1 cellular context compared by ENCODE assay signal in the genomic region with DNA sequence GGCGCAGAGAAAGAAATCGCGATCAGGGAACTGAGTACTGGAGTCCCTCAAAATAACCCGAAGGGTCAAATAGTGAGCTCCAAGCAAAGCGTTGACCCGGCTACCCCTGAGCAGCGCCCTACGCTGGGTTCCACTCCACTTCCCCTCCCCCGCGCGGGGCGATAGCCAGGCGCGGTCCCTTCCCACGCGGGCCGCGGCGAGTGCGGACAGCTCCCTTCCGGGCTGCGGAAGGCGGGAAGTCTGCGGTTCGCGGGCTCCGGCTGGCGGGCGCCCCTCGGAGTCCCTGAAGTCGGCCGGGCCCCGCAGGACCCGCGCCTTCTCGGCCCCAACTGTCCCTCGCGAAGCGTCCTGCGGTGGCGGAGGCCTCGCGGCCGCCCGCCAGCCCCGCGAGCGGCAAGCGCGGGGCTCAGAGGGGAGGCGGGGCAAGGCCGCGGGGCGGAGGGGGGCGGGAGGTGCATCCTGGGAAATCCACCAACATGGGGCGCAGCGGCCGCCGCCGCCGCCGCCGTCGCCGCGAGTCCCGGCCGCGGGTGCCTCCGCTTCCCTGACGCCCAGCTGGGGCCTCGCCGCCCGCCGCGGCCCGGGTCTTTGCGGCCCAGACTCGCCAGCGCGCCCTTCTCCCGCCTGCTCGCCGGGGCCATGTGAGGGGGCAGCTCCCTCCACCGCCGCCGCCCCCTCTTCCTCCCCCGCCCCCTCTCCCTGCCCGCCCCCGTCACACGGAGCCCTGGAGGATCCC.
TF ChIP-seq lines count a peak whose summit lies in the region.

A gene (plus strand): TSS at position 457 of the 736 bp plus-strand sequence. CDS start 315 bp downstream, outside the sequence.

TF ChIP-seq in HCT116, 20 proteins besides CTCF, POLR2A, EP300 and RAD21 (continued from another document):
- TF ChIP-seq, protein P1, sequence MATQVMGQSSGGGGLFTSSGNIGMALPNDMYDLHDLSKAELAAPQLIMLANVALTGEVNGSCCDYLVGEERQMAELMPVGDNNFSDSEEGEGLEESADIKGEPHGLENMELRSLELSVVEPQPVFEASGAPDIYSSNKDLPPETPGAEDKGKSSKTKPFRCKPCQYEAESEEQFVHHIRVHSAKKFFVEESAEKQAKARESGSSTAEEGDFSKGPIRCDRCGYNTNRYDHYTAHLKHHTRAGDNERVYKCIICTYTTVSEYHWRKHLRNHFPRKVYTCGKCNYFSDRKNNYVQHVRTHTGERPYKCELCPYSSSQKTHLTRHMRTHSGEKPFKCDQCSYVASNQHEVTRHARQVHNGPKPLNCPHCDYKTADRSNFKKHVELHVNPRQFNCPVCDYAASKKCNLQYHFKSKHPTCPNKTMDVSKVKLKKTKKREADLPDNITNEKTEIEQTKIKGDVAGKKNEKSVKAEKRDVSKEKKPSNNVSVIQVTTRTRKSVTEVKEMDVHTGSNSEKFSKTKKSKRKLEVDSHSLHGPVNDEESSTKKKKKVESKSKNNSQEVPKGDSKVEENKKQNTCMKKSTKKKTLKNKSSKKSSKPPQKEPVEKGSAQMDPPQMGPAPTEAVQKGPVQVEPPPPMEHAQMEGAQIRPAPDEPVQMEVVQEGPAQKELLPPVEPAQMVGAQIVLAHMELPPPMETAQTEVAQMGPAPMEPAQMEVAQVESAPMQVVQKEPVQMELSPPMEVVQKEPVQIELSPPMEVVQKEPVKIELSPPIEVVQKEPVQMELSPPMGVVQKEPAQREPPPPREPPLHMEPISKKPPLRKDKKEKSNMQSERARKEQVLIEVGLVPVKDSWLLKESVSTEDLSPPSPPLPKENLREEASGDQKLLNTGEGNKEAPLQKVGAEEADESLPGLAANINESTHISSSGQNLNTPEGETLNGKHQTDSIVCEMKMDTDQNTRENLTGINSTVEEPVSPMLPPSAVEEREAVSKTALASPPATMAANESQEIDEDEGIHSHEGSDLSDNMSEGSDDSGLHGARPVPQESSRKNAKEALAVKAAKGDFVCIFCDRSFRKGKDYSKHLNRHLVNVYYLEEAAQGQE (IDR thresholded peaks at IDR 0.05; ENCODE audit: low read depth) = no peak
- TF ChIP-seq TCF7L2 (IDR thresholded peaks at IDR 0.05; ENCODE audit: borderline replicate concordance, extremely low read depth, insufficient read depth, insufficient read length) (no peak), ZNF274 (IDR thresholded peaks at IDR 0.05; ENCODE audit: low read depth, low read length) (no peak), FOSL1 (IDR thresholded peaks at IDR 0.05; ENCODE audit: low read depth) (no peak), SIN3A (IDR thresholded peaks at IDR 0.05; ENCODE audit: low read depth) (peak; percentile 38; the same call in 1 of the 2 replicates), JUND (IDR thresholded peaks at IDR 0.05) (no peak), CEBPB (IDR thresholded peaks at IDR 0.05; ENCODE audit: low read depth) (no peak), EZH2phosphoT487 (IDR thresholded peaks at IDR 0.05; ENCODE audit: borderline replicate concordance) (no peak), SRF (IDR thresholded peaks at IDR 0.05; ENCODE audit: low read depth) (no peak), CBX3 (IDR thresholded peaks at IDR 0.05; ENCODE audit: low read depth) (no peak), ELF1 (IDR thresholded peaks at IDR 0.05; ENCODE audit: borderline replicate concordance, low read depth) (no peak), EGR1 (IDR thresholded peaks at IDR 0.05; ENCODE audit: low read depth) (peak; percentile 47), YY1 (IDR thresholded peaks at IDR 0.05; ENCODE audit: extremely low read depth, insufficient replicate concordance, low read depth, low read length) (no peak)
- TF ChIP-seq, protein P2, sequence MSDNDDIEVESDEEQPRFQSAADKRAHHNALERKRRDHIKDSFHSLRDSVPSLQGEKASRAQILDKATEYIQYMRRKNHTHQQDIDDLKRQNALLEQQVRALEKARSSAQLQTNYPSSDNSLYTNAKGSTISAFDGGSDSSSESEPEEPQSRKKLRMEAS (IDR thresholded peaks at IDR 0.05) = peak; percentile 49; the same call in 1 of the 2 replicates
- TF ChIP-seq, protein P3, sequence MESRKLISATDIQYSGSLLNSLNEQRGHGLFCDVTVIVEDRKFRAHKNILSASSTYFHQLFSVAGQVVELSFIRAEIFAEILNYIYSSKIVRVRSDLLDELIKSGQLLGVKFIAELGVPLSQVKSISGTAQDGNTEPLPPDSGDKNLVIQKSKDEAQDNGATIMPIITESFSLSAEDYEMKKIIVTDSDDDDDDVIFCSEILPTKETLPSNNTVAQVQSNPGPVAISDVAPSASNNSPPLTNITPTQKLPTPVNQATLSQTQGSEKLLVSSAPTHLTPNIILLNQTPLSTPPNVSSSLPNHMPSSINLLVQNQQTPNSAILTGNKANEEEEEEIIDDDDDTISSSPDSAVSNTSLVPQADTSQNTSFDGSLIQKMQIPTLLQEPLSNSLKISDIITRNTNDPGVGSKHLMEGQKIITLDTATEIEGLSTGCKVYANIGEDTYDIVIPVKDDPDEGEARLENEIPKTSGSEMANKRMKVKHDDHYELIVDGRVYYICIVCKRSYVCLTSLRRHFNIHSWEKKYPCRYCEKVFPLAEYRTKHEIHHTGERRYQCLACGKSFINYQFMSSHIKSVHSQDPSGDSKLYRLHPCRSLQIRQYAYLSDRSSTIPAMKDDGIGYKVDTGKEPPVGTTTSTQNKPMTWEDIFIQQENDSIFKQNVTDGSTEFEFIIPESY (IDR thresholded peaks at IDR 0.05; ENCODE audit: extremely low read depth, insufficient replicate concordance, low read length) = no peak
- TF ChIP-seq, protein P4, sequence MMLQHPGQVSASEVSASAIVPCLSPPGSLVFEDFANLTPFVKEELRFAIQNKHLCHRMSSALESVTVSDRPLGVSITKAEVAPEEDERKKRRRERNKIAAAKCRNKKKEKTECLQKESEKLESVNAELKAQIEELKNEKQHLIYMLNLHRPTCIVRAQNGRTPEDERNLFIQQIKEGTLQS (IDR thresholded peaks at IDR 0.05) = no peak
